29 cellular contexts compared by ENCODE assay signal in the genomic region with DNA sequence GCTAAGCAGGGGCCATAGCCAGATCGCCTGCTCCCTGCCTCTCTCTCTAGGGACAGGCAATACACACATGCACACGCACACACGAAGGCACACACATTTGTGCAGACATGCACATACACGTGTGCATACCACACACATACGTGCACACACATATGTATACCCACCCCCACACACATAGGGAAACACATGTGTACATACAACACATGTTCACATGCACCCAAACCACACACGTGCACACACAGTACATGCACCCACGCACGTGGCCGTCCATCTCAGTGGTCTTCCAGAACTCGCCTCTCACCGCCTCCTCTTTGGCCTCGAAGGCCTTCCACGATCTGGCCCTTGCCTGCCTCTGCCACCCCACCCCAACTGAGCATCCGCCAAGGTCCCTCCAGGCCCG.
"Had no signal": no experiment of that assay in that cellular context is flagged by ENCODE, and none has a peak within 500 bp of the region (broad histone marks: within the 10 kb centered on the region; RNA-seq: fewer than 3 reads in every experiment).

No MANE protein-coding gene starts in this region.

- H3K27me3 Mint-ChIP-seq: natural killer cell treated with Interleukin-12 subunit alpha and Interleukin-12 subunit beta and Interleukin-15 and Interleukin-18, amount 100 ng/mL, for 72 hours had no signal

- DNase-seq: activated CD4-positive, alpha-beta memory T cell treated with anti-CD3 and anti-CD28 coated beads for 36 hours; activated CD4-positive, alpha-beta T cell treated with anti-CD3 and anti-CD28 coated beads for 48 hours; activated naive CD4-positive, alpha-beta T cell; activated naive CD8-positive, alpha-beta T cell treated with anti-CD3 and anti-CD28 coated beads, Interleukin-2, amount 10 ng/mL, durations not matched to agents 7 days and 5 days; activated T-cell treated with anti-CD3 and anti-CD28 coated beads, Interleukin-2, amount 50 U/mL, for 4 hours; amniotic stem cell; effector CD8-positive, alpha-beta T cell; erythroblast; head of caudate nucleus; hippocampal formation; left cardiac atrium; left ventricle myocardium superior; stimulated activated CD4-positive, alpha-beta T cell treated with anti-CD3 and anti-CD28 coated beads, Interleukin-4, amount 100 ng/mL, for 24 hours; stomach; T-helper 9 cell; thyroid gland; WERI-Rb-1 had no signal

- H3K27ac Mint-ChIP-seq: activated CD4-positive, alpha-beta memory T cell treated with anti-CD3 and anti-CD28 coated beads for 36 hours; activated naive CD8-positive, alpha-beta T cell treated with anti-CD3 and anti-CD28 coated beads, Interleukin-2, amount 10 ng/mL, durations not matched to agents 7 days and 5 days; dendritic cell treated with granulocyte-macrophage colony-stimulating factor and Interleukin-4, amounts not matched to agents 40 ng/mL and 50 ng/mL, for 4 days; natural killer cell treated with Interleukin-12 subunit alpha and Interleukin-12 subunit beta and Interleukin-15 and Interleukin-18, amount 100 ng/mL, for 72 hours; stimulated activated memory B cell treated with anti-CD40 and anti-IgM and Interleukin-4, amounts not matched to agents 10 μg/mL and 1 μg/mL and 100 μg/mL, for 72 hours had no signal

- H3K27me3 ChIP-seq: thyroid gland had no signal

- H3K4me1 Mint-ChIP-seq: activated naive CD8-positive, alpha-beta T cell treated with anti-CD3 and anti-CD28 coated beads, Interleukin-2, amount 10 ng/mL, durations not matched to agents 7 days and 5 days; stimulated activated memory B cell treated with anti-CD40 and anti-IgM and Interleukin-4, amounts not matched to agents 10 μg/mL and 1 μg/mL and 100 μg/mL, for 72 hours had no signal

- H3K4me3 Mint-ChIP-seq: activated CD4-positive, alpha-beta memory T cell treated with anti-CD3 and anti-CD28 coated beads for 36 hours; activated naive CD8-positive, alpha-beta T cell treated with anti-CD3 and anti-CD28 coated beads, Interleukin-2, amount 10 ng/mL, durations not matched to agents 7 days and 5 days; activated T-cell treated with anti-CD3 and anti-CD28 coated beads, Interleukin-2, amount 50 U/mL, for 4 hours; dendritic cell treated with granulocyte-macrophage colony-stimulating factor and Interleukin-4, amounts not matched to agents 40 ng/mL and 50 ng/mL, for 4 days; natural killer cell treated with Interleukin-12 subunit alpha and Interleukin-12 subunit beta and Interleukin-15 and Interleukin-18, amount 100 ng/mL, for 72 hours; stimulated activated memory B cell treated with anti-CD40 and anti-IgM and Interleukin-4, amounts not matched to agents 10 μg/mL and 1 μg/mL and 100 μg/mL, for 72 hours had no signal

- H3K36me3 ChIP-seq: gastroesophageal sphincter, neutrophil, stomach, thyroid gland, WERI-Rb-1 had no signal

- ATAC-seq: activated CD4-positive, CD25-positive, alpha-beta regulatory T cell treated with anti-CD3 and anti-CD28 coated beads, Interleukin-2, amount 50 U/mL, for 24 hours; activated T-cell treated with anti-CD3 and anti-CD28 coated beads, Interleukin-2, amount 50 U/mL, for 4 hours; gastroesophageal sphincter; left cardiac atrium; left ventricle myocardium superior; sciatic nerve; stimulated activated memory B cell treated with anti-CD40 and anti-IgM and Interleukin-4, amounts not matched to agents 10 μg/mL and 1 μg/mL and 100 μg/mL, for 72 hours had no signal

- H3K9me3 ChIP-seq: gastroesophageal sphincter, mucosa of descending colon, neutrophil, stomach, thyroid gland had no signal

- H3K27ac ChIP-seq: gastroesophageal sphincter, neutrophil, skin epidermis, stomach, thyroid gland, WERI-Rb-1 had no signal

- H3K9me3 Mint-ChIP-seq: activated CD4-positive, alpha-beta memory T cell treated with anti-CD3 and anti-CD28 coated beads for 36 hours; activated naive CD8-positive, alpha-beta T cell treated with anti-CD3 and anti-CD28 coated beads, Interleukin-2, amount 10 ng/mL, durations not matched to agents 7 days and 5 days; activated T-cell treated with anti-CD3 and anti-CD28 coated beads, Interleukin-2, amount 50 U/mL, for 4 hours; dendritic cell treated with granulocyte-macrophage colony-stimulating factor and Interleukin-4, amounts not matched to agents 40 ng/mL and 50 ng/mL, for 4 days; natural killer cell treated with Interleukin-12 subunit alpha and Interleukin-12 subunit beta and Interleukin-15 and Interleukin-18, amount 100 ng/mL, for 72 hours; stimulated activated memory B cell treated with anti-CD40 and anti-IgM and Interleukin-4, amounts not matched to agents 10 μg/mL and 1 μg/mL and 100 μg/mL, for 72 hours had no signal

- H3K4me3 ChIP-seq: gastroesophageal sphincter, mucosa of descending colon, skin epidermis, stomach, thyroid gland had no signal

- FAIRE-seq: astrocyte, keratinocyte, TTC549 had no signal

- H3K36me3 Mint-ChIP-seq: activated CD4-positive, alpha-beta memory T cell treated with anti-CD3 and anti-CD28 coated beads for 36 hours; activated naive CD8-positive, alpha-beta T cell treated with anti-CD3 and anti-CD28 coated beads, Interleukin-2, amount 10 ng/mL, durations not matched to agents 7 days and 5 days; natural killer cell treated with Interleukin-12 subunit alpha and Interleukin-12 subunit beta and Interleukin-15 and Interleukin-18, amount 100 ng/mL, for 72 hours; stimulated activated memory B cell treated with anti-CD40 and anti-IgM and Interleukin-4, amounts not matched to agents 10 μg/mL and 1 μg/mL and 100 μg/mL, for 72 hours had no signal

- H3K4me1 ChIP-seq: gastroesophageal sphincter, stomach had no signal
